Comparison of ENCODE assay signal across 19 cellular contexts in genomic region chr2:114192362-114192761, GRCh38.
DNase-seq lines count a peak whose midpoint lies in the region; ATAC-seq and TF ChIP-seq lines count a peak whose summit lies in the region.
"Had no signal": no experiment of that assay in that cellular context is flagged by ENCODE, and none has a peak within 500 bp of the region (broad histone marks: within the 10 kb centered on the region; RNA-seq: fewer than 3 reads in every experiment).

No MANE protein-coding gene starts in this region.

- H4K20me1 ChIP-seq in GM23338 (replicated peaks; ENCODE audit: insufficient read depth) (no peaks in the 10 kb centered on the region), PC-3 (ENCODE audit: low read length) (no peaks in the 10 kb centered on the region)

- no peak overlapping the region for H3K9ac ChIP-seq in PC-3 (ENCODE audit: low read length)

- no peak overlapping the region for H2AFZ ChIP-seq in GM23338
- no peak overlapping the region for H2AFZ ChIP-seq in PC-3 (ENCODE audit: low read length)

- H3F3A ChIP-seq in GM23338 (replicated peaks; ENCODE audit: low read depth) (no peaks in the 10 kb centered on the region), PC-3 (ENCODE audit: low read length, unreplicated experiment) (no peaks in the 10 kb centered on the region)

- H3K36me3 ChIP-seq in A673 (ENCODE audit: insufficient read depth, low read length, poor library complexity, severe bottlenecking), result no peaks in the 10 kb centered on the region
- H3K36me3 ChIP-seq in GM23338 (ENCODE audit: insufficient read depth), result no peaks in the 10 kb centered on the region
- no peaks in the 10 kb centered on the region for H3K36me3 ChIP-seq in PC-3 (ENCODE audit: low read depth, low read length)

- intact Hi-C loops in A673 (cut with micrococcal nuclease; ENCODE audit: unreplicated experiment) (no loop called here), PC-3 (cut with micrococcal nuclease) (no loop called here)

- H3K27me3 ChIP-seq in A673 (replicated peaks; ENCODE audit: insufficient read depth, low read depth, low read length, poor library complexity) (no peaks in the 10 kb centered on the region), GM23338 (ENCODE audit: insufficient read depth) (no peaks in the 10 kb centered on the region), PC-3 (ENCODE audit: low read length) (peaks cover 53% of the 10 kb centered on the region)

- H3K27ac ChIP-seq in A673 (ENCODE audit: low read depth, low read length, poor library complexity, severe bottlenecking) (no peak overlapping the region), GM23338 (ENCODE audit: low read depth) (no peak overlapping the region), PC-3 (ENCODE audit: low read length) (no peak overlapping the region)

- POLR2A ChIA-PET in A673 (lab: Charles Lee; ENCODE audit: low non-redundant PET) (no interaction called here), PC-3 (lab: Charles Lee; ENCODE audit: unreplicated experiment) (no interaction called here)

- peaks cover 41% of the 10 kb centered on the region for H3K9me3 Mint-ChIP-seq in GM23338
- H3K9me3 Mint-ChIP-seq in effector memory CD8-positive, alpha-beta T cell, result no peaks in the 10 kb centered on the region
- H3K9me3 Mint-ChIP-seq: CD8-positive, alpha-beta T cell; nephron had no signal

- H3K9me3 ChIP-seq in A673 (ENCODE audit: low read depth, low read length, poor library complexity, severe bottlenecking) (no peaks in the 10 kb centered on the region), PC-3 (ENCODE audit: low read length) (no peaks in the 10 kb centered on the region)

- TF ChIP-seq CTCF in A673 (conservative IDR thresholded peaks at IDR 0.05; ENCODE audit: low read depth, low read length), result no peak
- TF ChIP-seq CTCF in GM23338 (conservative IDR thresholded peaks at IDR 0.05; ENCODE audit: low read depth in 2 of 2), result no peak
- TF ChIP-seq CTCF in PC-3 (conservative IDR thresholded peaks at IDR 0.05; ENCODE audit: low read depth, low read length), result no peak
- no peak for TF ChIP-seq CTCF in fibroblast of the aortic adventitia (IDR thresholded peaks at IDR 0.05; ENCODE audit: insufficient read depth, low read length)

- H3K27me3 Mint-ChIP-seq in GM23338 (ENCODE audit: insufficient read depth, low read depth, poor library complexity), result no peaks in the 10 kb centered on the region
- peaks cover 10 to 14% of the 10 kb centered on the region in 2 donors for H3K27me3 Mint-ChIP-seq in effector memory CD8-positive, alpha-beta T cell

- ATAC-seq in GM23338, result no peak
- no peak for ATAC-seq in PC-3
- no peak for ATAC-seq in effector memory CD8-positive, alpha-beta T cell (replicated peaks)
- ATAC-seq: CD8-positive, alpha-beta T cell; Panc1 had no signal

- CTCF ChIA-PET in A673 (lab: Charles Lee), result no interaction called here
- CTCF ChIA-PET in PC-3 (lab: Charles Lee), result no interaction called here

- peak overlapping the region; percentile 83; the same call in 1 of the 2 replicates for H3K27ac Mint-ChIP-seq in GM23338
- no peak overlapping the region for H3K27ac Mint-ChIP-seq in effector memory CD8-positive, alpha-beta T cell
- H3K27ac Mint-ChIP-seq: CD8-positive, alpha-beta T cell; nephron had no signal

- peaks cover 8% of the 10 kb centered on the region for H3K4me1 Mint-ChIP-seq in GM23338
- no peaks in the 10 kb centered on the region for H3K4me1 Mint-ChIP-seq in effector memory CD8-positive, alpha-beta T cell (ENCODE audit: low read depth in 2 of 2)
- H3K4me1 Mint-ChIP-seq: nephron had no signal

- H3K4me3 ChIP-seq in A673 (ENCODE audit: low read depth, low read length, poor library complexity, severe bottlenecking) (no peak overlapping the region), GM23338 (no peak overlapping the region), PC-3 (ENCODE audit: low read length) (no peak overlapping the region), fibroblast of the aortic adventitia (ENCODE audit: low read depth, low read length) (no peak overlapping the region)

- H3K36me3 Mint-ChIP-seq in GM23338 (ENCODE audit: low read depth), result no peaks in the 10 kb centered on the region
- no peaks in the 10 kb centered on the region for H3K36me3 Mint-ChIP-seq in effector memory CD8-positive, alpha-beta T cell (ENCODE audit: insufficient read depth)
- H3K36me3 Mint-ChIP-seq: CD8-positive, alpha-beta T cell had no signal

- H3K9me2 ChIP-seq in GM23338 (ENCODE audit: insufficient read depth) (no peaks in the 10 kb centered on the region), PC-3 (replicated peaks; ENCODE audit: low read length) (no peaks in the 10 kb centered on the region)

- peak; percentile 5 for DNase-seq in A673 (ENCODE audit: low spot score)
- no peak for DNase-seq in GM23338 (ENCODE audit: low spot score)
- peak; percentile 45 for DNase-seq in PC-3
- DNase-seq in fibroblast of the aortic adventitia (ENCODE audit: low read depth), result peak; percentile 8
- DNase-seq in T-helper 2 cell, result no peak
- no peak for DNase-seq in mucosa of gallbladder (ENCODE audit: low spot score)
- no peak for DNase-seq in NCI-H187 treated with DMSO at 0.1 percent for 48 hours (lab: John Stamatoyannopoulos, UW)
- no peak for DNase-seq in effector memory CD8-positive, alpha-beta T cell
- DNase-seq: activated CD4-positive, alpha-beta T cell treated with anti-CD3 and anti-CD28 coated beads for 48 hours; activated CD8-positive, alpha-beta memory T cell treated with anti-CD3 and anti-CD28 coated beads, Interleukin-2, amount 50 U/mL, for 48 hours; activated effector memory CD4-positive, alpha-beta T cell treated with anti-CD3 and anti-CD28 coated beads, Interleukin-2, amount 50 U/mL, for 16 hours; CD8-positive, alpha-beta T cell; cerebellar nuclear complex; effector CD8-positive, alpha-beta T cell; NCI-H2081; small intestine; stimulated activated CD4-positive, alpha-beta T cell treated with anti-CD3 and anti-CD28 coated beads, Interleukin-4, amount 100 ng/mL, for 24 hours had no signal

- BruUV-seq in A673 (replicated peaks; lab: Mats Ljungman, UMichigan) (no TSS peak), PC-3 (replicated peaks; lab: Mats Ljungman, UMichigan) (no TSS peak)

- no peak overlapping the region for H3K4me3 Mint-ChIP-seq in GM23338
- H3K4me3 Mint-ChIP-seq in effector memory CD8-positive, alpha-beta T cell, result no peak overlapping the region
- H3K4me3 Mint-ChIP-seq: CD8-positive, alpha-beta T cell; nephron had no signal

- H3K79me2 ChIP-seq in GM23338 (replicated peaks; ENCODE audit: insufficient read depth) (no peaks in the 10 kb centered on the region), PC-3 (ENCODE audit: low read length) (no peaks in the 10 kb centered on the region)

- H3K4me2 ChIP-seq in GM23338 (no peak overlapping the region), PC-3 (ENCODE audit: low read length) (no peak overlapping the region)

- H3K4me1 ChIP-seq in A673 (ENCODE audit: insufficient read depth, low read length, poor library complexity, severe bottlenecking), result no peaks in the 10 kb centered on the region
- H3K4me1 ChIP-seq in GM23338 (ENCODE audit: insufficient read depth), result no peaks in the 10 kb centered on the region
- H3K4me1 ChIP-seq in PC-3 (ENCODE audit: insufficient read depth, low read length), result no peaks in the 10 kb centered on the region

TF ChIP-seq in GM23338, 12 proteins besides CTCF, POLR2A, EP300 and RAD21 (continues in another document):
- TF ChIP-seq EZH2 (IDR thresholded peaks at IDR 0.05; ENCODE audit: low read depth, unreplicated experiment), result no peak

Comparison
In these comparisons a context has a peak if more than half of its experiments do, and no peak if none do; other contexts are left out.
1. DNase-seq: peak in A673 (single experiment), PC-3 (single experiment) and fibroblast of the aortic adventitia (single experiment); none in GM23338 (single experiment), T-helper 2 cell (0 of 5), mucosa of gallbladder (single experiment), NCI-H187 treated with DMSO at 0.1 percent for 48 hours (single experiment) and effector memory CD8-positive, alpha-beta T cell (0 of 3).